8 cellular contexts compared by ENCODE assay signal in the genomic region with DNA sequence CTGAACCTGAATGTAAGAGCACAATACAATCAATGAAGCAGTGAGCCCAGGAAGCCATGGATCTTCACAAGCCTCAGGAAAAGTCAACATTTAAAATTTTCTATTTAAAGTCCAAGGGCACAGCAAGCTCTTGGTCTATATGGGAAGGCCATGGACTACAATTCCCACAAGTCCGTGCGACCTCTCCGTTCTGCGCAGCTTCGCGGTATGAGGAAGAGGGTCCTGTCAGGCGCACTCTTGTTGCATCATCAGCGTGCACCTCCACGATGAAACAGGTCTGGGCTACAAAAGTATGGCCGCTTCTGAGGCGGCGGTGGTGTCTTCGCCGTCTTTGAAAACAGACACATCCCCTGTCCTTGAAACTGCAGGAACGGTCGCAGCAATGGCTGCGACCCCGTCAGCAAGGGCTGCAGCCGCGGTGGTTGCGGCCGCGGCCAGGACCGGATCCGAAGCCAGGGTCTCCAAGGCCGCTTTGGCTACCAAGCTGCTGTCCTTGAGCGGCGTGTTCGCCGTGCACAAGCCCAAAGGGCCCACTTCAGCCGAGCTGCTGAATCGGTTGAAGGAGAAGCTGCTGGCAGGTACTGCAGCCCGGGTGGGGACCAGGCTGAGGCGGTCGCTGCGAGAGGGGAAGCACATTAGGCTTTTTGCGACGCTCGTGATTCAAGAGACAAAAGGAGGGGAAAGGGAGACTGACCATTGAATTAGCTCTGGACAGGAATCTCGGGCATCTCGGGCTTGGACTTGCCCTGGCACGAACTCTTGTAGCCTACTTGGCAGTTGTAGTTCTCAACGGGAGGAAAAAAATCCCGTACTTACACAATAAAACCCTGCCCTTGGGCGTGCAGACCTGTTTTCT. TPM values are rescaled to one million over a fixed set of nuclear protein-coding genes. Genes with fewer than 3 reads are reported as not detected.
DNase-seq lines count a peak whose midpoint lies in the region; ATAC-seq, FAIRE-seq and TF ChIP-seq lines count a peak whose summit lies in the region.

Gene TRUB1, plus strand, starts transcription at position 234 of the 856 bp plus-strand sequence. Its CDS starts 59 bp downstream, at position 293.

- CTCF ChIA-PET in T-cell (lab: Charles Lee), result interaction anchor here (0.7 to 1.2 kb wide), 2 partner anchors 634 to 1381 kb away, joined by 3 read pairs; no protein-coding TSS in a partner anchor

- TF ChIP-seq POLR2A in GM12891 (IDR thresholded peaks at IDR 0.05; ENCODE audit: low read depth, low read length) (peak; percentile 93), adrenal gland (IDR thresholded peaks at IDR 0.05) (peak in 1 of 2 donors; percentile 85), upper lobe of left lung (IDR thresholded peaks at IDR 0.05) (peak in 2 of 4 donors; percentile 52 to 65)

- H3K4me1 Mint-ChIP-seq in T-cell, result peaks cover 29 to 42% (median 38%) of the 10 kb centered on the region in 3 donors

- H3K9me3 Mint-ChIP-seq in T-cell, result no peaks in the 10 kb centered on the region

- 0% methylated on average over 12 to 45 of the region's 45 CpGs for WGBS in adrenal gland, 4 donors
- 0 to 1% methylated on average over 45 of the region's 45 CpGs for WGBS in heart right ventricle, 2 donors
- WGBS in upper lobe of left lung, 2 donors, result 0 to 1% methylated on average over 20 to 43 of the region's 45 CpGs

- ATAC-seq in HG02840 (IDR thresholded peaks at IDR 0.05; ENCODE audit: low FRiP score, unreplicated experiment) (peak; percentile 100), T-cell (replicated peaks in 1 of 4) (peak; percentile 100), heart right ventricle (peak; percentile 98 to 99 (median 98)), upper lobe of left lung (ENCODE audit: low FRiP score in 2 of 2) (peak; percentile 98 to 100)

- no peak for TF ChIP-seq CTCF in adrenal gland (IDR thresholded peaks at IDR 0.05)
- no peak for TF ChIP-seq CTCF in heart right ventricle (IDR thresholded peaks at IDR 0.05)
- TF ChIP-seq CTCF in upper lobe of left lung (IDR thresholded peaks at IDR 0.05), result no peak

- peak; percentile 72 for DNase-seq in GM12891 (ENCODE audit: insufficient read length, low spot score)
- DNase-seq in NCI-H1436 treated with DMSO at 0.1 percent for 48 hours (lab: John Stamatoyannopoulos, UW), result peak; percentile 87
- peak; percentile 67 to 95 (median 90) for DNase-seq in T-cell
- peak; percentile 93 to 99 (median 97) for DNase-seq in adrenal gland
- peak; percentile 87 to 97 for DNase-seq in heart right ventricle
- peak; percentile 92 to 99 (median 96) for DNase-seq in posterior cingulate gyrus
- DNase-seq in upper lobe of left lung, result peak; percentile 88 to 97

- H3K27me3 ChIP-seq in adrenal gland (no peaks in the 10 kb centered on the region), heart right ventricle (no peaks in the 10 kb centered on the region), upper lobe of left lung (no peaks in the 10 kb centered on the region)

- H3K9me3 ChIP-seq in adrenal gland (replicated peaks in 1 of 3) (no peaks in the 10 kb centered on the region), heart right ventricle (no peaks in the 10 kb centered on the region), upper lobe of left lung (no peaks in the 10 kb centered on the region)

- no peak for TF ChIP-seq EP300 in upper lobe of left lung (IDR thresholded peaks at IDR 0.05)

- H3K36me3 Mint-ChIP-seq in T-cell, result peaks cover 8% of the 10 kb centered on the region

- H3K36me3 ChIP-seq in adrenal gland (replicated peaks in 1 of 2) (peaks cover 0 to 11% of the 10 kb centered on the region in 2 donors), heart right ventricle (peaks cover 0 to 24% (median 10%) of the 10 kb centered on the region in 9 donors), upper lobe of left lung (peaks cover 0 to 13% (median 6%) of the 10 kb centered on the region in 4 donors)

- POLR2A ChIA-PET in T-cell (lab: Charles Lee), result no interaction called here

- H3K27ac Mint-ChIP-seq in T-cell, result peak within 1 kb of the TSS; percentile 91 to 94

- H3K27me3 Mint-ChIP-seq in T-cell, result peaks cover 0 to 7% of the 10 kb centered on the region in 2 donors

- peak within 1 kb of the TSS; percentile 94 to 99 (median 97) for H3K4me3 Mint-ChIP-seq in T-cell

- intact Hi-C loops in adrenal gland (cut with DNase I), result no loop called here
- intact Hi-C loops in heart right ventricle (cut with DNase I), result no loop called here
- intact Hi-C loops in posterior cingulate gyrus (cut with DNase I), result loop anchor here (10.0 kb wide), 1 partner anchor 157 kb away; the partner anchor contains the start of gene ATRNL1

- H3K27ac ChIP-seq in adrenal gland (peak within 1 kb of the TSS; percentile 44 to 93 (median 88)), heart right ventricle (peak within 1 kb of the TSS; percentile 79 to 96 (median 92)), upper lobe of left lung (peak within 1 kb of the TSS; percentile 81 to 88 (median 82))

- peak; percentile 99 for FAIRE-seq in GM12891 (lab: Jason Lieb, UNC)

- H3K4me3 ChIP-seq in adrenal gland (peak within 1 kb of the TSS; percentile 48 to 97 (median 84)), heart right ventricle (peak within 1 kb of the TSS; percentile 71 to 98 (median 92)), upper lobe of left lung (peak within 1 kb of the TSS; percentile 72 to 90 (median 78))

- H3K4me1 ChIP-seq in adrenal gland (replicated peaks in 1 of 2), result peaks cover 14 to 30% of the 10 kb centered on the region in 2 donors
- peaks cover 0 to 37% (median 24%) of the 10 kb centered on the region in 9 donors for H3K4me1 ChIP-seq in heart right ventricle
- H3K4me1 ChIP-seq in upper lobe of left lung, result peaks cover 5 to 22% (median 14%) of the 10 kb centered on the region in 4 donors

TF ChIP-seq in GM12891, 5 proteins besides CTCF, POLR2A, EP300 and RAD21:
- TF ChIP-seq POU2F2 (IDR thresholded peaks at IDR 0.05; ENCODE audit: low read depth, low read length) (peak; percentile 82), PAX5 (IDR thresholded peaks at IDR 0.05; ENCODE audit: insufficient read depth, low read length, severe bottlenecking) (no peak), POLR2AphosphoS5 (IDR thresholded peaks at IDR 0.05; ENCODE audit: low read depth, low read length) (peak; percentile 85), TAF1 (IDR thresholded peaks at IDR 0.05; ENCODE audit: low read depth, low read length) (peak; percentile 99), SPI1 (IDR thresholded peaks at IDR 0.05; ENCODE audit: low read depth, low read length) (peak; percentile 77)

RNA-seq across cellular contexts. Expression of gene TRUB1, which starts in this region (rescaled TPM):
- polyA plus RNA-seq in GM12891 (2012; ENCODE audit: low read depth, missing spikeins), result 7.5 TPM
- total RNA-seq in T-cell (10 to 100 TPM in 3 of 5 donors, 1 to 10 TPM in 2; 8.8 to 17.0 (median 11.0) TPM), adrenal gland (10 to 100 TPM; 12.6 to 59.8 (median 52.4) TPM), heart right ventricle (10 to 100 TPM in 9 of 10 donors, 1 to 10 TPM in 1; 7.9 to 29.8 (median 23.5) TPM), upper lobe of left lung (10 to 100 TPM; 10.1 to 68.0 (median 15.0) TPM)
- polyA plus RNA-seq in adrenal gland (10 to 100 TPM in 1 of 3 donors, 1 to 10 TPM in 2; 7.9 to 53.0 (median 9.5) TPM), heart right ventricle (1 to 10 TPM; 3.9 to 5.0 TPM)

Comparison
In these comparisons a context has a peak if more than half of its experiments do, and no peak if none do; other contexts are left out.
1. Peak in every context shown above with its lines: DNase-seq, ATAC-seq, H3K4me3 ChIP-seq and H3K27ac ChIP-seq.